ENCODE assay signal across 1 cellular context in the genomic region with DNA sequence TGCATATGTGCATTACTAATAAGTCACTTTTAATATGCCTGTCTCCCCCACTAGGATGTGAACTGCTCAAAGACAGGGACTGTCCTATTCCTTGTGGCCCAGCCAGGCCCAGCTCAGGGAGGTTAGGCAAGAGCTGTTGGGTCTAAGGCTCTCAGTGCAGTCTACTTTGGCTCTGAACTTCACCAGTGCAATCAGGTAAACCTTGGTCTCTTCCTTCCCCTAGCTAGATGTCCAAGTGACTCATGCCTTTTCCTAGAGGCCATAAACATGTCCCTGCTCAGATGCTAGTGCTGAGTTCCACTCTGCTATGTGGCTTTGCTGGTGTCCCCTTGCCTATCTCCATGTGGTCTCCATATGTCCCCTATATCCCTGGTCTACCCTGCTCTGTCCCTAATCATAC.
TF ChIP-seq lines count a peak whose summit lies in the region.

No MANE protein-coding gene starts in this region.

TF ChIP-seq in IMR-90, 13 proteins besides CTCF, POLR2A, EP300 and RAD21:
- TF ChIP-seq FOS (IDR thresholded peaks at IDR 0.05; ENCODE audit: low read depth, low read length) (no peak), NFE2L2 (IDR thresholded peaks at IDR 0.05; ENCODE audit: low read depth, low read length) (no peak), RFX5 (IDR thresholded peaks at IDR 0.05; ENCODE audit: low read depth, low read length) (no peak), RCOR1 (IDR thresholded peaks at IDR 0.05; ENCODE audit: insufficient replicate concordance, low read length) (no peak), SMC3 (IDR thresholded peaks at IDR 0.05; ENCODE audit: low read depth, low read length) (no peak), CHD1 (IDR thresholded peaks at IDR 0.05; ENCODE audit: low read depth, low read length) (no peak), MAZ (IDR thresholded peaks at IDR 0.05; ENCODE audit: borderline replicate concordance, low read depth, low read length) (no peak), CEBPB (IDR thresholded peaks at IDR 0.05; ENCODE audit: low read depth, low read length) (no peak), BHLHE40 (IDR thresholded peaks at IDR 0.05; ENCODE audit: low read depth, low read length) (no peak)
- TF ChIP-seq, protein P1, sequence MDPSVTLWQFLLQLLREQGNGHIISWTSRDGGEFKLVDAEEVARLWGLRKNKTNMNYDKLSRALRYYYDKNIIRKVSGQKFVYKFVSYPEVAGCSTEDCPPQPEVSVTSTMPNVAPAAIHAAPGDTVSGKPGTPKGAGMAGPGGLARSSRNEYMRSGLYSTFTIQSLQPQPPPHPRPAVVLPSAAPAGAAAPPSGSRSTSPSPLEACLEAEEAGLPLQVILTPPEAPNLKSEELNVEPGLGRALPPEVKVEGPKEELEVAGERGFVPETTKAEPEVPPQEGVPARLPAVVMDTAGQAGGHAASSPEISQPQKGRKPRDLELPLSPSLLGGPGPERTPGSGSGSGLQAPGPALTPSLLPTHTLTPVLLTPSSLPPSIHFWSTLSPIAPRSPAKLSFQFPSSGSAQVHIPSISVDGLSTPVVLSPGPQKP (IDR thresholded peaks at IDR 0.05; ENCODE audit: borderline replicate concordance, low read depth, low read length) = no peak
- TF ChIP-seq, protein P2, sequence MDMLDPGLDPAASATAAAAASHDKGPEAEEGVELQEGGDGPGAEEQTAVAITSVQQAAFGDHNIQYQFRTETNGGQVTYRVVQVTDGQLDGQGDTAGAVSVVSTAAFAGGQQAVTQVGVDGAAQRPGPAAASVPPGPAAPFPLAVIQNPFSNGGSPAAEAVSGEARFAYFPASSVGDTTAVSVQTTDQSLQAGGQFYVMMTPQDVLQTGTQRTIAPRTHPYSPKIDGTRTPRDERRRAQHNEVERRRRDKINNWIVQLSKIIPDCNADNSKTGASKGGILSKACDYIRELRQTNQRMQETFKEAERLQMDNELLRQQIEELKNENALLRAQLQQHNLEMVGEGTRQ (IDR thresholded peaks at IDR 0.05; ENCODE audit: low read depth, low read length) = no peak
